In genomic region chr13:78862460-78862859, GRCh38 we compare ENCODE assay signal across 37 cellular contexts.
"Had no signal": no experiment of that assay in that cellular context is flagged by ENCODE, and none has a peak within 500 bp of the region (broad histone marks: within the 10 kb centered on the region; RNA-seq: fewer than 3 reads in every experiment).

No MANE protein-coding gene starts in this region.

- H3K27me3 ChIP-seq: adrenal gland, body of pancreas, brain microvascular endothelial cell, breast epithelium had no signal

- H3K9me3 Mint-ChIP-seq: activated B cell treated with CpG ODN at 0.5 μM for 24 hours; activated CD4-positive, alpha-beta memory T cell treated with anti-CD3 and anti-CD28 coated beads for 36 hours; activated CD4-positive, alpha-beta T cell treated with anti-CD3 and anti-CD28 coated beads, Interleukin-2, amount 10 ng/mL, durations not matched to agents 24 days and 14 days; activated CD8-positive, alpha-beta T cell treated with anti-CD3 and anti-CD28 coated beads for 36 hours; activated T-cell treated with anti-CD3 and anti-CD28 coated beads, Interleukin-2, amount 50 U/mL, for 4 hours; activated T-helper 1 cell treated with anti-CD3 and anti-CD28 coated beads, Interleukin-12 subunit alpha, Interleukin-12 subunit beta, Interleukin-2, Interleukin-4 antibody, amounts not matched to agents 30 ng/mL and 10 ng/mL and 1 ng/mL, durations not matched to agents 14 hours and 24 hours and 36 hours; activated T-helper 17 cell treated with anti-CD3 and anti-CD28 coated beads, Interleukin-2, amount 50 U/mL, for 72 hours; T-helper 1 cell treated with Interleukin-12 subunit alpha and Interleukin-12 subunit beta and Interleukin-4 antibody, amounts not matched to agents 30 μg/mL and 1 μg/mL, for 36 hours; T-helper 2 cell treated with Interferon-gamma antibody and Interleukin-4, amounts not matched to agents 5 μg/mL and 100 μg/mL, for 36 hours had no signal

- H3K9me3 ChIP-seq: adrenal gland, body of pancreas had no signal

- H3K27me3 Mint-ChIP-seq: activated CD4-positive, alpha-beta T cell treated with anti-CD3 and anti-CD28 coated beads, Interleukin-2, amount 10 ng/mL, durations not matched to agents 24 days and 14 days; activated CD8-positive, alpha-beta T cell treated with anti-CD3 and anti-CD28 coated beads for 36 hours had no signal

- ATAC-seq: activated CD8-positive, alpha-beta T cell treated with anti-CD3 and anti-CD28 coated beads for 36 hours; activated naive CD4-positive, alpha-beta T cell treated with anti-CD3 and anti-CD28 coated beads, Interleukin-2, amount 50 U/mL, for 72 hours; activated T-cell treated with anti-CD3 and anti-CD28 coated beads, Interleukin-2, amount 50 U/mL, for 4 hours; activated T-cell treated with anti-CD3 and anti-CD28 coated beads, Interleukin-2, amount 50 U/mL, for 72 hours; activated T-helper 17 cell treated with anti-CD3 and anti-CD28 coated beads, Interleukin-2, amount 50 U/mL, for 72 hours; body of pancreas had no signal

- FAIRE-seq: astrocyte, TTC549 had no signal

- H3K4me3 ChIP-seq: adrenal gland, body of pancreas, breast epithelium had no signal

- H3K4me1 ChIP-seq: adrenal gland, body of pancreas, breast epithelium had no signal

- H3K4me3 Mint-ChIP-seq: activated B cell treated with CpG ODN at 0.5 μM for 24 hours; activated CD4-positive, alpha-beta memory T cell treated with anti-CD3 and anti-CD28 coated beads for 36 hours; activated CD4-positive, alpha-beta T cell treated with anti-CD3 and anti-CD28 coated beads, Interleukin-2, amount 10 ng/mL, durations not matched to agents 24 days and 14 days; activated CD8-positive, alpha-beta T cell treated with anti-CD3 and anti-CD28 coated beads for 36 hours; activated naive CD4-positive, alpha-beta T cell treated with anti-CD3 and anti-CD28 coated beads for 36 hours; activated naive CD8-positive, alpha-beta T cell treated with anti-CD3 and anti-CD28 coated beads for 36 hours; activated T-cell treated with anti-CD3 and anti-CD28 coated beads, Interleukin-2, amount 50 U/mL, for 4 hours; activated T-cell treated with anti-CD3 and anti-CD28 coated beads, Interleukin-2, amount 50 U/mL, for 72 hours; activated T-helper 1 cell treated with anti-CD3 and anti-CD28 coated beads, Interleukin-12 subunit alpha, Interleukin-12 subunit beta, Interleukin-2, Interleukin-4 antibody, amounts not matched to agents 30 ng/mL and 10 ng/mL and 1 ng/mL, durations not matched to agents 14 hours and 24 hours and 36 hours; activated T-helper 17 cell treated with anti-CD3 and anti-CD28 coated beads, Interleukin-2, amount 50 U/mL, for 72 hours; T-helper 1 cell treated with Interleukin-12 subunit alpha and Interleukin-12 subunit beta and Interleukin-4 antibody, amounts not matched to agents 30 μg/mL and 1 μg/mL, for 36 hours; T-helper 2 cell treated with Interferon-gamma antibody and Interleukin-4, amounts not matched to agents 5 μg/mL and 100 μg/mL, for 36 hours had no signal

- H3K27ac ChIP-seq: adrenal gland, body of pancreas, brain microvascular endothelial cell, breast epithelium, VCaP had no signal

- H3K4me1 Mint-ChIP-seq: activated B cell treated with CpG ODN at 0.5 μM for 24 hours; activated CD4-positive, alpha-beta T cell treated with anti-CD3 and anti-CD28 coated beads, Interleukin-2, amount 10 ng/mL, durations not matched to agents 24 days and 14 days; activated naive CD8-positive, alpha-beta T cell treated with anti-CD3 and anti-CD28 coated beads for 36 hours; activated T-helper 17 cell treated with anti-CD3 and anti-CD28 coated beads, Interleukin-2, amount 50 U/mL, for 72 hours had no signal

- DNase-seq: activated B cell treated with CpG ODN at 0.5 μM for 24 hours; activated CD4-positive, alpha-beta memory T cell treated with anti-CD3 and anti-CD28 coated beads for 36 hours; activated CD4-positive, alpha-beta T cell treated with anti-CD3 and anti-CD28 coated beads for 4 hours; activated CD4-positive, alpha-beta T cell treated with anti-CD3 and anti-CD28 coated beads, Interleukin-2, amount 10 ng/mL, durations not matched to agents 24 days and 14 days; activated CD4-positive, alpha-beta T cell treated with anti-CD3 and anti-CD28 coated beads, Interleukin-2, amount 50 U/mL, for 1 hour; activated CD4-positive, alpha-beta T cell treated with anti-CD3 and anti-CD28 coated beads, Interleukin-2, amount 50 U/mL, for 4 hours; activated CD4-positive, CD25-positive, alpha-beta regulatory T cell treated with anti-CD3 and anti-CD28 coated beads, Interleukin-2, amount 50 U/mL, for 72 hours; activated CD8-positive, alpha-beta memory T cell treated with anti-CD3 and anti-CD28 coated beads, Interleukin-2, amount 50 U/mL, for 4 hours; activated CD8-positive, alpha-beta T cell treated with anti-CD3 and anti-CD28 coated beads for 36 hours; activated effector memory CD4-positive, alpha-beta T cell treated with anti-CD3 and anti-CD28 coated beads, Interleukin-2, amount 50 U/mL, for 16 hours; activated gamma-delta T cell treated with Interleukin-2 at 50 U/mL for 16 hours; activated naive CD4-positive, alpha-beta T cell; activated naive CD4-positive, alpha-beta T cell treated with anti-CD3 and anti-CD28 coated beads for 36 hours; activated naive CD4-positive, alpha-beta T cell treated with anti-CD3 and anti-CD28 coated beads, Interleukin-2, amount 50 U/mL, for 16 hours; activated naive CD8-positive, alpha-beta T cell treated with anti-CD3 and anti-CD28 coated beads for 36 hours; activated T-cell treated with anti-CD3 and anti-CD28 coated beads for 4 hours; activated T-cell treated with anti-CD3 and anti-CD28 coated beads, Interleukin-2, amount 50 U/mL, for 1 hour; activated T-cell treated with anti-CD3 and anti-CD28 coated beads, Interleukin-2, amount 50 U/mL, for 4 hours; activated T-cell treated with anti-CD3 and anti-CD28 coated beads, Interleukin-2, amount 50 U/mL, for 72 hours; adrenal gland; amniotic stem cell; aorta; body of pancreas; brain microvascular endothelial cell; central memory CD4-positive, alpha-beta T cell; T-helper 1 cell; T-helper 2 cell; T-helper 9 cell had no signal

- H3K36me3 ChIP-seq: adrenal gland, brain microvascular endothelial cell, breast epithelium had no signal

- H3K36me3 Mint-ChIP-seq: activated CD4-positive, alpha-beta memory T cell treated with anti-CD3 and anti-CD28 coated beads for 36 hours; activated naive CD8-positive, alpha-beta T cell treated with anti-CD3 and anti-CD28 coated beads for 36 hours had no signal

- H3K27ac Mint-ChIP-seq: activated B cell treated with CpG ODN at 0.5 μM for 24 hours; activated CD4-positive, alpha-beta memory T cell treated with anti-CD3 and anti-CD28 coated beads for 36 hours; activated CD4-positive, alpha-beta T cell treated with anti-CD3 and anti-CD28 coated beads, Interleukin-2, amount 10 ng/mL, durations not matched to agents 24 days and 14 days; activated CD8-positive, alpha-beta T cell treated with anti-CD3 and anti-CD28 coated beads for 36 hours; activated naive CD4-positive, alpha-beta T cell treated with anti-CD3 and anti-CD28 coated beads for 36 hours; activated naive CD4-positive, alpha-beta T cell treated with anti-CD3 and anti-CD28 coated beads, Interleukin-2, amount 50 U/mL, for 72 hours; activated naive CD8-positive, alpha-beta T cell treated with anti-CD3 and anti-CD28 coated beads for 36 hours; activated T-cell treated with anti-CD3 and anti-CD28 coated beads, Interleukin-2, amount 50 U/mL, for 72 hours; activated T-helper 1 cell treated with anti-CD3 and anti-CD28 coated beads, Interleukin-12 subunit alpha, Interleukin-12 subunit beta, Interleukin-2, Interleukin-4 antibody, amounts not matched to agents 30 ng/mL and 10 ng/mL and 1 ng/mL, durations not matched to agents 14 hours and 24 hours and 36 hours; activated T-helper 17 cell treated with anti-CD3 and anti-CD28 coated beads, Interleukin-2, amount 50 U/mL, for 72 hours; T-helper 1 cell treated with Interleukin-12 subunit alpha and Interleukin-12 subunit beta and Interleukin-4 antibody, amounts not matched to agents 30 μg/mL and 1 μg/mL, for 36 hours; T-helper 2 cell treated with Interferon-gamma antibody and Interleukin-4, amounts not matched to agents 5 μg/mL and 100 μg/mL, for 36 hours had no signal
